ENCODE assay signal across 8 cellular contexts in the genomic region with DNA sequence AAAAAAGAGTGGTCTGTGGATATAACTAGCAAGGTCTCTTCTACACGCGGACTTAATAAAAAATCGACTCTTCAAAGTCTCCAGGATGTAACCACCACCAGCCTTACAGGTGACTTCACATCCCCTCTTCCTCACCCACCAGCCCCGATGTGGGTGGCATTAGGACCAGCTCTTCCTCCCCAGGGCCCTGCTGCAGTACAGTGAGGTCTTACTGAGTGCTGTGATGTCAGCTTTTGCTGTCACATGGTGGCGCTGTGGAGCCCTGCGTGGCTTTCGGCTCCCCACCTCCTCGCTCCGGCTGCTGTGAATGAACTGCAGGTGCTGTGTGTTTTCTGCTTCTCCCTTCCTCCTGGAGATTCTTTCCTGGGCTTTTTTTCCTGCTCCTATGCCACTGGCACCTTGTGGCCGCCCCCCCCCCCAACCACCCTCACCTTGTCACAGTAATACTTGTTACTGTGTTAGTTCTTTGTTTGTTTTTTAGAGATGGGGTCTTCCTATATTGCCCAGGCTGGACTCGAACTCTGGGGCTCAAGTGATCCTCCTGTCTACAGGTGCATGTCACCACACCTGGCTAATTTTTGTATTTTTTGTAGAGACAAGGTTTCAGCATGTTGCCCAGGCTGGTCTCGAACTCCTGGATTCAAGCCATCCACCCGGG. TPM values are rescaled to one million over a fixed set of nuclear protein-coding genes. Genes with fewer than 3 reads are reported as not detected.
DNase-seq lines count a peak whose midpoint lies in the region; ATAC-seq, FAIRE-seq and TF ChIP-seq lines count a peak whose summit lies in the region.

No MANE protein-coding gene starts in this region.

- H3K27ac ChIP-seq in liver (ENCODE audit: low read depth in 1 of 2, low read length in 2 of 2): no peak overlapping the region

- peak; percentile 84 for TF ChIP-seq CTCF in chondrocyte (IDR thresholded peaks at IDR 0.05)
- TF ChIP-seq CTCF in liver (IDR thresholded peaks at IDR 0.05; ENCODE audit: low read depth, low read length, missing input control): peak; percentile 51

- intact Hi-C loops in activated CD4-positive, alpha-beta T cell treated with anti-CD3 and anti-CD28 coated beads, Interleukin-2, amount 10 ng/mL, durations not matched to agents 24 days and 14 days (cut with micrococcal nuclease): loop anchor here (2.0 kb wide), 1 partner anchor 481 kb away; no protein-coding TSS in a partner anchor

- WGBS in liver: 19% methylated on average over 13 of the region's 13 CpGs

- H3K4me1 ChIP-seq in liver (ENCODE audit: control insufficient read depth in 4 of 4, insufficient read depth in 4 of 4, low read length in 3 of 4): no peaks in the 10 kb centered on the region

- peak overlapping the region; percentile 1 for H3K4me3 Mint-ChIP-seq in activated CD4-positive, alpha-beta T cell treated with anti-CD3 and anti-CD28 coated beads, Interleukin-2, amount 10 ng/mL, durations not matched to agents 24 days and 14 days
- H3K4me3 Mint-ChIP-seq in chondrocyte (ENCODE audit: unreplicated experiment): no peak overlapping the region

- H3K4me1 Mint-ChIP-seq in activated CD4-positive, alpha-beta T cell treated with anti-CD3 and anti-CD28 coated beads, Interleukin-2, amount 10 ng/mL, durations not matched to agents 24 days and 14 days: peaks cover 6% of the 10 kb centered on the region
- H3K4me1 Mint-ChIP-seq in chondrocyte (ENCODE audit: low read depth): peaks cover 4% of the 10 kb centered on the region

- peak; percentile 51 to 78 for TF ChIP-seq RAD21 in liver (IDR thresholded peaks at IDR 0.05)

- H3K27me3 ChIP-seq in liver (ENCODE audit: control insufficient read depth in 4 of 4, insufficient read depth in 4 of 4, low read length in 3 of 4): no peaks in the 10 kb centered on the region

- H3K36me3 ChIP-seq in liver (ENCODE audit: control insufficient read depth in 4 of 4, insufficient read depth in 3 of 4, low read depth in 1 of 4, low read length in 3 of 4): no peaks in the 10 kb centered on the region

- H3K4me3 ChIP-seq in liver (ENCODE audit: low read depth in 1 of 3, low read length in 3 of 3): no peak overlapping the region

- H3K36me3 Mint-ChIP-seq in activated CD4-positive, alpha-beta T cell treated with anti-CD3 and anti-CD28 coated beads, Interleukin-2, amount 10 ng/mL, durations not matched to agents 24 days and 14 days (ENCODE audit: low read depth): no peaks in the 10 kb centered on the region
- no peaks in the 10 kb centered on the region for H3K36me3 Mint-ChIP-seq in chondrocyte (ENCODE audit: low read depth)

- peak; percentile 50 for FAIRE-seq in G401.6 (lab: Jason Lieb, UNC)

- no peaks in the 10 kb centered on the region for H3K9me3 Mint-ChIP-seq in activated CD4-positive, alpha-beta T cell treated with anti-CD3 and anti-CD28 coated beads, Interleukin-2, amount 10 ng/mL, durations not matched to agents 24 days and 14 days
- no peaks in the 10 kb centered on the region for H3K9me3 Mint-ChIP-seq in chondrocyte (ENCODE audit: low read depth)

- ATAC-seq in HG03439 (IDR thresholded peaks at IDR 0.05; ENCODE audit: unreplicated experiment) (peak; percentile 62), GM18520 (IDR thresholded peaks at IDR 0.05; ENCODE audit: unreplicated experiment) (no peak)

- no peak overlapping the region for H3K27ac Mint-ChIP-seq in activated CD4-positive, alpha-beta T cell treated with anti-CD3 and anti-CD28 coated beads, Interleukin-2, amount 10 ng/mL, durations not matched to agents 24 days and 14 days
- H3K27ac Mint-ChIP-seq in chondrocyte (ENCODE audit: unreplicated experiment): peak overlapping the region; percentile 42

- peaks cover 15% of the 10 kb centered on the region for H3K27me3 Mint-ChIP-seq in activated CD4-positive, alpha-beta T cell treated with anti-CD3 and anti-CD28 coated beads, Interleukin-2, amount 10 ng/mL, durations not matched to agents 24 days and 14 days
- peaks cover 35% of the 10 kb centered on the region for H3K27me3 Mint-ChIP-seq in chondrocyte (ENCODE audit: low read depth)

- no peaks in the 10 kb centered on the region for H3K9me3 ChIP-seq in liver (ENCODE audit: control insufficient read depth in 4 of 4, low read length in 3 of 4)

- DNase-seq in NCI-H69 (lab: John Stamatoyannopoulos, UW): peak; percentile 93
- peak; percentile 96 for DNase-seq in activated CD4-positive, alpha-beta T cell treated with anti-CD3 and anti-CD28 coated beads, Interleukin-2, amount 10 ng/mL, durations not matched to agents 24 days and 14 days
- DNase-seq in chondrocyte (ENCODE audit: low spot score): no peak
- peak; percentile 73 to 76 (median 75) for DNase-seq in stimulated activated CD4-positive, alpha-beta T cell treated with anti-CD3 and anti-CD28 coated beads, TNF-alpha, amount 100 ng/mL, for 4 hours (ENCODE audit: low read depth in 3 of 3)

- no peak overlapping the region for H3K9ac ChIP-seq in liver (ENCODE audit: low read depth in 1 of 2, low read length in 2 of 2)

TF ChIP-seq in liver, 16 proteins besides CTCF, POLR2A, EP300 and RAD21:
- TF ChIP-seq RXRA (IDR thresholded peaks at IDR 0.05) (no peak), FOXA1 (IDR thresholded peaks at IDR 0.05) (no peak), FOXA2 (IDR thresholded peaks at IDR 0.05) (no peak), SP1 (IDR thresholded peaks at IDR 0.05) (no peak), HNF4G (IDR thresholded peaks at IDR 0.05) (no peak), EGR1 (IDR thresholded peaks at IDR 0.05; ENCODE audit: low read depth in 2 of 2) (no peak), GABPA (IDR thresholded peaks at IDR 0.05 in 1 of 2, conservative IDR thresholded peaks at IDR 0.05 in 1 of 2) (no peak), MAX (IDR thresholded peaks at IDR 0.05) (no peak), TAF1 (conservative IDR thresholded peaks at IDR 0.05) (no peak), JUND (IDR thresholded peaks at IDR 0.05) (no peak), NR2F2 (IDR thresholded peaks at IDR 0.05) (no peak), YY1 (IDR thresholded peaks at IDR 0.05) (no peak)

RNA-seq across cellular contexts. Expression of gene RAPGEF1, which starts 15.8 kb away (rescaled TPM):
- 150 and 153 TPM in 2 replicates for total RNA-seq in activated CD4-positive, alpha-beta T cell treated with anti-CD3 and anti-CD28 coated beads, Interleukin-2, amount 10 ng/mL, durations not matched to agents 24 days and 14 days
- total RNA-seq in chondrocyte (65.4 to 77.3 TPM (median 73.1 TPM) in 3 replicates), liver (10 to 100 TPM; 14.1 to 19.6 TPM)
- polyA plus RNA-seq in liver: 10 to 100 TPM in 1 of 2 donors, 1 to 10 TPM in 1; 5.6 to 19.7 TPM
